ENCODE assay signal across 1 cellular context in the genomic region with DNA sequence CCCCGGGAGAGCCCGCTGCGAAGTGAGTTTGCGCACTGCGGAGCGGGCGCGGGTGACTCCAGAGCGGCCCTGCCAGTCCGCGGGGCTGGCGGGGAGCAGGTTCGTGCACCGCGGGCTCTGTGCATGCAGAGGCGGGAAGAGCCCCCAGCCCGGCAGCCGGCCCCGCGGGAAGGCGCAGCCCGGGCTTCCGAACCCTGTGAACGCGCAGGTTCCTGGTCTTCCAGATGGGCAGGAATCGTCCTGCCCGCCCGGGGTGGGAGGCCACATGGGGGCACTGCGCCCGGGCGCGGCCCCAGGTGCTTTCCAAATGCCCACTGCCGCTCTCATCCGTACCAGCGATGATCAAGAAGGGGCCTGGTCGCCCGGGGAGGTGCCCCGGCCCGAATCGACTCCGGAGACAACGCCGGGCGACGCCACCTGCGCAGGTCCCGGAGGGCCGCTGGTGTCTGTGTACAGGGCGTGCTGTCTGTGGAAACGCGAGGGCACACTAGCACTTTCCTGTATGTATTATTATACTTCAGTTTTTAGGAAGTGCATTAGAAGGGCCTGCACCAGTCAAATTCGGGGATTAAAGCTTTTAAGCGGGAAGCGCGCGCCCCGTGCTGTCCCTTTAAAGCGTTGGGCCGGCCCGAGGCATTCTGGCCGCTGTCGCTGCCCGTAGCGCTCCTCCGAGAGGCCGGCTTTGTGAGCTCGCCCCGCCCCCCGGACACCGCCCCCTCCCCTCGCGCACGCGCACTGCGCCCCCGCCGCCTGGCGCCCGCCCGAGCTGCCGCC.
A peak's percentile ranks its signal among the peaks of the same experiment; 100 is the strongest.
TF ChIP-seq lines count a peak whose summit lies in the region.

A gene (plus strand): TSS at position 740 of the 774 bp plus-strand sequence. CDS start 3,796 bp downstream, outside the sequence.

TF ChIP-seq in HEK293, 187 proteins besides CTCF, POLR2A, EP300 and RAD21 (continued from another document and continues in another):
- TF ChIP-seq ZNF610 (tag by site-specific recombination; IDR thresholded peaks at IDR 0.05; ENCODE audit: borderline replicate concordance) (peak; percentile 50; the same call in 1 of the 2 replicates), ZNF2 (tag by site-specific recombination; IDR thresholded peaks at IDR 0.05) (peak; percentile 42; the same call in 1 of the 2 replicates), ZNF558 (tag by site-specific recombination; IDR thresholded peaks at IDR 0.05) (no peak), ZNF664 (tag by site-specific recombination; IDR thresholded peaks at IDR 0.05) (0 out of 2 replicates have a peak, but pooled peaks have one; percentile 9), KLF7 (tag by site-specific recombination; IDR thresholded peaks at IDR 0.05; ENCODE audit: borderline replicate concordance) (no peak), ZNF341 (tag by site-specific recombination; IDR thresholded peaks at IDR 0.05; ENCODE audit: low read depth) (peak; percentile 73), ZBTB8A (tag by site-specific recombination; IDR thresholded peaks at IDR 0.05) (peak; percentile 91), ZNF843 (tag by site-specific recombination; IDR thresholded peaks at IDR 0.05) (peak; percentile 40), SP3 (tag by site-specific recombination; IDR thresholded peaks at IDR 0.05) (peak; percentile 46), ZNF175 (tag by site-specific recombination; IDR thresholded peaks at IDR 0.05) (no peak), ZNF221 (tag by site-specific recombination; IDR thresholded peaks at IDR 0.05; ENCODE audit: borderline replicate concordance) (no peak), GLIS2 (tag by site-specific recombination; IDR thresholded peaks at IDR 0.05) (peak; percentile 88), ZNF600 (tag by site-specific recombination; IDR thresholded peaks at IDR 0.05) (peak; percentile 96), ZNF324 (tag by site-specific recombination; IDR thresholded peaks at IDR 0.05) (peak; percentile 72; the same call in 1 of the 2 replicates), ZNF629 (tag by site-specific recombination; IDR thresholded peaks at IDR 0.05) (peak; percentile 54; the same call in 1 of the 2 replicates), ZSCAN23 (tag by site-specific recombination; IDR thresholded peaks at IDR 0.05) (no peak), BCL11B (tag by site-specific recombination; IDR thresholded peaks at IDR 0.05; ENCODE audit: low read depth) (0 out of 2 replicates have a peak, but pooled peaks have one; percentile 31), KLF8 (tag by site-specific recombination; IDR thresholded peaks at IDR 0.05) (peak; percentile 83; the same call in 1 of the 2 replicates), ZNF214 (tag by site-specific recombination; IDR thresholded peaks at IDR 0.05; ENCODE audit: borderline replicate concordance) (no peak), ZNF658 (tag by site-specific recombination; IDR thresholded peaks at IDR 0.05) (no peak), KLF9 (tag by site-specific recombination; IDR thresholded peaks at IDR 0.05; ENCODE audit: low read depth) (peak; percentile 35; the same call in 1 of the 2 replicates), ZNF19 (tag by site-specific recombination; IDR thresholded peaks at IDR 0.05; ENCODE audit: low read depth) (no peak)
- TF ChIP-seq, protein P1, sequence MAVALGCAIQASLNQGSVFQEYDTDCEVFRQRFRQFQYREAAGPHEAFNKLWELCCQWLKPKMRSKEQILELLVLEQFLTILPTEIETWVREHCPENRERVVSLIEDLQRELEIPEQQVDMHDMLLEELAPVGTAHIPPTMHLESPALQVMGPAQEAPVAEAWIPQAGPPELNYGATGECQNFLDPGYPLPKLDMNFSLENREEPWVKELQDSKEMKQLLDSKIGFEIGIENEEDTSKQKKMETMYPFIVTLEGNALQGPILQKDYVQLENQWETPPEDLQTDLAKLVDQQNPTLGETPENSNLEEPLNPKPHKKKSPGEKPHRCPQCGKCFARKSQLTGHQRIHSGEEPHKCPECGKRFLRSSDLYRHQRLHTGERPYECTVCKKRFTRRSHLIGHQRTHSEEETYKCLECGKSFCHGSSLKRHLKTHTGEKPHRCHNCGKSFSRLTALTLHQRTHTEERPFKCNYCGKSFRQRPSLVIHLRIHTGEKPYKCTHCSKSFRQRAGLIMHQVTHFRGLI (tag by site-specific recombination; IDR thresholded peaks at IDR 0.05): peak; percentile 52; the same call in 1 of the 2 replicates
- TF ChIP-seq, protein P2, sequence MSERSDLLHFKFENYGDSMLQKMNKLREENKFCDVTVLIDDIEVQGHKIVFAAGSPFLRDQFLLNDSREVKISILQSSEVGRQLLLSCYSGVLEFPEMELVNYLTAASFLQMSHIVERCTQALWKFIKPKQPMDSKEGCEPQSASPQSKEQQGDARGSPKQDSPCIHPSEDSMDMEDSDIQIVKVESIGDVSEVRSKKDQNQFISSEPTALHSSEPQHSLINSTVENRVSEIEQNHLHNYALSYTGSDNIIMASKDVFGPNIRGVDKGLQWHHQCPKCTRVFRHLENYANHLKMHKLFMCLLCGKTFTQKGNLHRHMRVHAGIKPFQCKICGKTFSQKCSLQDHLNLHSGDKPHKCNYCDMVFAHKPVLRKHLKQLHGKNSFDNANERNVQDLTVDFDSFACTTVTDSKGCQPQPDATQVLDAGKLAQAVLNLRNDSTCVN (tag by site-specific recombination; optimal IDR thresholded peaks at IDR 0.05): peak; percentile 96
- TF ChIP-seq, protein P3, sequence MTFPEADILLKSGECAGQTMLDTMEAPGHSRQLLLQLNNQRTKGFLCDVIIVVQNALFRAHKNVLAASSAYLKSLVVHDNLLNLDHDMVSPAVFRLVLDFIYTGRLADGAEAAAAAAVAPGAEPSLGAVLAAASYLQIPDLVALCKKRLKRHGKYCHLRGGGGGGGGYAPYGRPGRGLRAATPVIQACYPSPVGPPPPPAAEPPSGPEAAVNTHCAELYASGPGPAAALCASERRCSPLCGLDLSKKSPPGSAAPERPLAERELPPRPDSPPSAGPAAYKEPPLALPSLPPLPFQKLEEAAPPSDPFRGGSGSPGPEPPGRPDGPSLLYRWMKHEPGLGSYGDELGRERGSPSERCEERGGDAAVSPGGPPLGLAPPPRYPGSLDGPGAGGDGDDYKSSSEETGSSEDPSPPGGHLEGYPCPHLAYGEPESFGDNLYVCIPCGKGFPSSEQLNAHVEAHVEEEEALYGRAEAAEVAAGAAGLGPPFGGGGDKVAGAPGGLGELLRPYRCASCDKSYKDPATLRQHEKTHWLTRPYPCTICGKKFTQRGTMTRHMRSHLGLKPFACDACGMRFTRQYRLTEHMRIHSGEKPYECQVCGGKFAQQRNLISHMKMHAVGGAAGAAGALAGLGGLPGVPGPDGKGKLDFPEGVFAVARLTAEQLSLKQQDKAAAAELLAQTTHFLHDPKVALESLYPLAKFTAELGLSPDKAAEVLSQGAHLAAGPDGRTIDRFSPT (tag by site-specific recombination; IDR thresholded peaks at IDR 0.05): peak; percentile 61
- TF ChIP-seq, protein P4, sequence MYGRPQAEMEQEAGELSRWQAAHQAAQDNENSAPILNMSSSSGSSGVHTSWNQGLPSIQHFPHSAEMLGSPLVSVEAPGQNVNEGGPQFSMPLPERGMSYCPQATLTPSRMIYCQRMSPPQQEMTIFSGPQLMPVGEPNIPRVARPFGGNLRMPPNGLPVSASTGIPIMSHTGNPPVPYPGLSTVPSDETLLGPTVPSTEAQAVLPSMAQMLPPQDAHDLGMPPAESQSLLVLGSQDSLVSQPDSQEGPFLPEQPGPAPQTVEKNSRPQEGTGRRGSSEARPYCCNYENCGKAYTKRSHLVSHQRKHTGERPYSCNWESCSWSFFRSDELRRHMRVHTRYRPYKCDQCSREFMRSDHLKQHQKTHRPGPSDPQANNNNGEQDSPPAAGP (tag by site-specific recombination; IDR thresholded peaks at IDR 0.05): peak; percentile 42; the same call in 1 of the 2 replicates
- TF ChIP-seq, protein P5, sequence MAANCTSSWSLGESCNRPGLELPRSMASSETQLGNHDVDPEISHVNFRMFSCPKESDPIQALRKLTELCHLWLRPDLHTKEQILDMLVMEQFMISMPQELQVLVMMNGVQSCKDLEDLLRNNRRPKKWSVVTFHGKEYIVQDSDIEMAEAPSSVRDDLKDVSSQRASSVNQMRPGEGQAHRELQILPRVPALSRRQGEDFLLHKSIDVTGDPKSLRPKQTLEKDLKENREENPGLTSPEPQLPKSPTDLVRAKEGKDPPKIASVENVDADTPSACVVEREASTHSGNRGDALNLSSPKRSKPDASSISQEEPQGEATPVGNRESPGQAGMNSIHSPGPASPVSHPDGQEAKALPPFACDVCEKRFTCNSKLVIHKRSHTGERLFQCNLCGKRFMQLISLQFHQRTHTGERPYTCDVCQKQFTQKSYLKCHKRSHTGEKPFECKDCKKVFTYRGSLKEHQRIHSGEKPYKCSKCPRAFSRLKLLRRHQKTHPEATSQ (tag by site-specific recombination; IDR thresholded peaks at IDR 0.05): 0 out of 2 replicates have a peak, but pooled peaks have one; percentile 22
- TF ChIP-seq, protein P6, sequence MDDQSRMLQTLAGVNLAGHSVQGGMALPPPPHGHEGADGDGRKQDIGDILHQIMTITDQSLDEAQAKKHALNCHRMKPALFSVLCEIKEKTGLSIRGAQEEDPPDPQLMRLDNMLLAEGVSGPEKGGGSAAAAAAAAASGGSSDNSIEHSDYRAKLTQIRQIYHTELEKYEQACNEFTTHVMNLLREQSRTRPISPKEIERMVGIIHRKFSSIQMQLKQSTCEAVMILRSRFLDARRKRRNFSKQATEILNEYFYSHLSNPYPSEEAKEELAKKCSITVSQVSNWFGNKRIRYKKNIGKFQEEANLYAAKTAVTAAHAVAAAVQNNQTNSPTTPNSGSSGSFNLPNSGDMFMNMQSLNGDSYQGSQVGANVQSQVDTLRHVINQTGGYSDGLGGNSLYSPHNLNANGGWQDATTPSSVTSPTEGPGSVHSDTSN (CRISPR knock-in tag; IDR thresholded peaks at IDR 0.05): 0 out of 2 replicates have a peak, but pooled peaks have one; percentile 44
- TF ChIP-seq, protein P7, sequence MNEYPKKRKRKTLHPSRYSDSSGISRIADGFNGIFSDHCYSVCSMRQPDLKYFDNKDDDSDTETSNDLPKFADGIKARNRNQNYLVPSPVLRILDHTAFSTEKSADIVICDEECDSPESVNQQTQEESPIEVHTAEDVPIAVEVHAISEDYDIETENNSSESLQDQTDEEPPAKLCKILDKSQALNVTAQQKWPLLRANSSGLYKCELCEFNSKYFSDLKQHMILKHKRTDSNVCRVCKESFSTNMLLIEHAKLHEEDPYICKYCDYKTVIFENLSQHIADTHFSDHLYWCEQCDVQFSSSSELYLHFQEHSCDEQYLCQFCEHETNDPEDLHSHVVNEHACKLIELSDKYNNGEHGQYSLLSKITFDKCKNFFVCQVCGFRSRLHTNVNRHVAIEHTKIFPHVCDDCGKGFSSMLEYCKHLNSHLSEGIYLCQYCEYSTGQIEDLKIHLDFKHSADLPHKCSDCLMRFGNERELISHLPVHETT (tag by site-specific recombination; IDR thresholded peaks at IDR 0.05): 0 out of 2 replicates have a peak, but pooled peaks have one; percentile 38
- TF ChIP-seq, protein P8, sequence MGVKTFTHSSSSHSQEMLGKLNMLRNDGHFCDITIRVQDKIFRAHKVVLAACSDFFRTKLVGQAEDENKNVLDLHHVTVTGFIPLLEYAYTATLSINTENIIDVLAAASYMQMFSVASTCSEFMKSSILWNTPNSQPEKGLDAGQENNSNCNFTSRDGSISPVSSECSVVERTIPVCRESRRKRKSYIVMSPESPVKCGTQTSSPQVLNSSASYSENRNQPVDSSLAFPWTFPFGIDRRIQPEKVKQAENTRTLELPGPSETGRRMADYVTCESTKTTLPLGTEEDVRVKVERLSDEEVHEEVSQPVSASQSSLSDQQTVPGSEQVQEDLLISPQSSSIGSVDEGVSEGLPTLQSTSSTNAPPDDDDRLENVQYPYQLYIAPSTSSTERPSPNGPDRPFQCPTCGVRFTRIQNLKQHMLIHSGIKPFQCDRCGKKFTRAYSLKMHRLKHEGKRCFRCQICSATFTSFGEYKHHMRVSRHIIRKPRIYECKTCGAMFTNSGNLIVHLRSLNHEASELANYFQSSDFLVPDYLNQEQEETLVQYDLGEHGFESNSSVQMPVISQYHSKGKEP (tag by site-specific recombination; IDR thresholded peaks at IDR 0.05): peak; percentile 10; the same call in 1 of the 2 replicates
- TF ChIP-seq, protein P9, sequence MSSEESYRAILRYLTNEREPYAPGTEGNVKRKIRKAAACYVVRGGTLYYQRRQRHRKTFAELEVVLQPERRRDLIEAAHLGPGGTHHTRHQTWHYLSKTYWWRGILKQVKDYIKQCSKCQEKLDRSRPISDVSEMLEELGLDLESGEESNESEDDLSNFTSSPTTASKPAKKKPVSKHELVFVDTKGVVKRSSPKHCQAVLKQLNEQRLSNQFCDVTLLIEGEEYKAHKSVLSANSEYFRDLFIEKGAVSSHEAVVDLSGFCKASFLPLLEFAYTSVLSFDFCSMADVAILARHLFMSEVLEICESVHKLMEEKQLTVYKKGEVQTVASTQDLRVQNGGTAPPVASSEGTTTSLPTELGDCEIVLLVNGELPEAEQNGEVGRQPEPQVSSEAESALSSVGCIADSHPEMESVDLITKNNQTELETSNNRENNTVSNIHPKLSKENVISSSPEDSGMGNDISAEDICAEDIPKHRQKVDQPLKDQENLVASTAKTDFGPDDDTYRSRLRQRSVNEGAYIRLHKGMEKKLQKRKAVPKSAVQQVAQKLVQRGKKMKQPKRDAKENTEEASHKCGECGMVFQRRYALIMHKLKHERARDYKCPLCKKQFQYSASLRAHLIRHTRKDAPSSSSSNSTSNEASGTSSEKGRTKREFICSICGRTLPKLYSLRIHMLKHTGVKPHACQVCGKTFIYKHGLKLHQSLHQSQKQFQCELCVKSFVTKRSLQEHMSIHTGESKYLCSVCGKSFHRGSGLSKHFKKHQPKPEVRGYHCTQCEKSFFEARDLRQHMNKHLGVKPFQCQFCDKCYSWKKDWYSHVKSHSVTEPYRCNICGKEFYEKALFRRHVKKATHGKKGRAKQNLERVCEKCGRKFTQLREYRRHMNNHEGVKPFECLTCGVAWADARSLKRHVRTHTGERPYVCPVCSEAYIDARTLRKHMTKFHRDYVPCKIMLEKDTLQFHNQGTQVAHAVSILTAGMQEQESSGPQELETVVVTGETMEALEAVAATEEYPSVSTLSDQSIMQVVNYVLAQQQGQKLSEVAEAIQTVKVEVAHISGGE (tag by site-specific recombination; conservative IDR thresholded peaks at IDR 0.05; ENCODE audit: low read depth): peak; percentile 66
- TF ChIP-seq, protein P10, sequence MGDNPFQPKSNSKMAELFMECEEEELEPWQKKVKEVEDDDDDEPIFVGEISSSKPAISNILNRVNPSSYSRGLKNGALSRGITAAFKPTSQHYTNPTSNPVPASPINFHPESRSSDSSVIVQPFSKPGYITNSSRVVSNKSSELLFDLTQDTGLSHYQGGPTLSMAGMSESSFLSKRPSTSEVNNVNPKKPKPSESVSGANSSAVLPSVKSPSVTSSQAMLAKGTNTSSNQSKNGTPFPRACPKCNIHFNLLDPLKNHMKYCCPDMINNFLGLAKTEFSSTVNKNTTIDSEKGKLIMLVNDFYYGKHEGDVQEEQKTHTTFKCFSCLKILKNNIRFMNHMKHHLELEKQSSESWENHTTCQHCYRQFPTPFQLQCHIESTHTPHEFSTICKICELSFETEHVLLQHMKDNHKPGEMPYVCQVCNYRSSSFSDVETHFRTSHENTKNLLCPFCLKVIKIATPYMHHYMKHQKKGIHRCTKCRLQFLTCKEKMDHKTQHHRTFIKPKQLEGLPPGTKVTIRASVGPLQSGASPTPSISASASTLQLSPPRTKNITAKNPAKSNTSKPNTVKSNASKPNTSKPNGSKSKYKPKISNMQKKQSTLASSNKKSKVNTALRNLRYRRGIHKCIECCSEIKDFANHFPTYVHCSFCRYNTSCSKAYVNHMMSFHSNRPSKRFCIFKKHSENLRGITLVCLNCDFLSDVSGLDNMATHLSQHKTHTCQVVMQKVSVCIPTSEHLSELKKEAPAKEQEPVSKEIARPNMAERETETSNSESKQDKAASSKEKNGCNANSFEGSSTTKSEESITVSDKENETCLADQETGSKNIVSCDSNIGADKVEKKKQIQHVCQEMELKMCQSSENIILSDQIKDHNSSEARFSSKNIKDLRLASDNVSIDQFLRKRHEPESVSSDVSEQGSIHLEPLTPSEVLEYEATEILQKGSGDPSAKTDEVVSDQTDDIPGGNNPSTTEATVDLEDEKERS (tag by site-specific recombination; IDR thresholded peaks at IDR 0.05): no peak
